ENCODE assay signal across 1 cellular context in genomic region chr2:10514287-10514686, GRCh38.
TF ChIP-seq lines count a peak whose summit lies in the region.

No MANE protein-coding gene starts in this region.

TF ChIP-seq in H1, 55 proteins besides CTCF, POLR2A, EP300 and RAD21:
- TF ChIP-seq CHD7 (IDR thresholded peaks at IDR 0.05; ENCODE audit: insufficient replicate concordance, low read length) (no peak), TBP (IDR thresholded peaks at IDR 0.05; ENCODE audit: low read depth, low read length) (no peak), SAP30 (IDR thresholded peaks at IDR 0.05; ENCODE audit: insufficient read depth, insufficient replicate concordance, low read length) (no peak), KDM1A (IDR thresholded peaks at IDR 0.05; ENCODE audit: borderline replicate concordance, low read length) (no peak), SP1 (IDR thresholded peaks at IDR 0.05; ENCODE audit: low read depth, low read length) (no peak), CREB1 (IDR thresholded peaks at IDR 0.05) (no peak), SP4 (IDR thresholded peaks at IDR 0.05; ENCODE audit: low read length) (no peak), KDM4A (IDR thresholded peaks at IDR 0.05; ENCODE audit: low read depth, low read length, severe bottlenecking) (no peak), ASH2L (IDR thresholded peaks at IDR 0.05; ENCODE audit: low read length) (no peak), FOSL1 (IDR thresholded peaks at IDR 0.05; ENCODE audit: insufficient read depth, low read depth, low read length) (no peak), HDAC6 (IDR thresholded peaks at IDR 0.05; ENCODE audit: low read depth, low read length) (no peak), RXRA (IDR thresholded peaks at IDR 0.05; ENCODE audit: insufficient read depth, low read depth, low read length) (no peak), CBX5 (IDR thresholded peaks at IDR 0.05; ENCODE audit: low read depth, low read length) (no peak), SIX5 (IDR thresholded peaks at IDR 0.05; ENCODE audit: low read depth, low read length) (no peak), JUN (IDR thresholded peaks at IDR 0.05; ENCODE audit: low read depth, low read length) (no peak), RFX5 (IDR thresholded peaks at IDR 0.05; ENCODE audit: borderline replicate concordance, low read depth, low read length) (no peak), SIRT6 (IDR thresholded peaks at IDR 0.05; ENCODE audit: low read length) (no peak), EZH2 (IDR thresholded peaks at IDR 0.05; ENCODE audit: low read depth, low read length, severe bottlenecking) (no peak)
TF ChIP-seq in H1: peak in this region for 0.
